ENCODE assay signal across 8 cellular contexts in the genomic region with DNA sequence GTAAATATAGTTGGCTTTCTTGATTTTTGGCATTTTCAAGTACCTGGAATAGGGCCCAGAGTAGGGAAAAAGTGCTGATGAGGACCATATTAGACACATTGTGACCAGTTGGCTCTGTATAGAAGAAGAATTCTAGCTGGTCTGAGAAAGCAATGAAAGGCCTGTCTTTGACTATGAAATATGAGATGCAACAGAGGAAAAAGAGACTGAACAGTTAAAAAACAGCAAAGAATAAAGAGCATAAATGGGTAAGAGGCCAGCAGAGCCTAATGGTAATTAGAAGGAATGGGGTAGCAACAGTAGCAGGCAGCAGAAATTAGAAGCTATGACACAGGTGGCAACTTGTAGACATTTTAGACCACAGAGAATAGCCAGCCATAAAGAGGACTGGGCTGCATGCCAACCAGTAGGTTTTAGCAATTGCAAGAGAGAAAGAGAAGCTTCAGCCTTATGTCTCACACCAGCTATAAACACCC.
DNase-seq lines count a peak whose midpoint lies in the region; ATAC-seq and TF ChIP-seq lines count a peak whose summit lies in the region.

No MANE protein-coding gene starts in this region.

- H3K27me3 ChIP-seq in foreskin keratinocyte, result no peaks in the 10 kb centered on the region
- H3K27me3 ChIP-seq in uterus, result no peaks in the 10 kb centered on the region

- TF ChIP-seq CTCF in foreskin keratinocyte (conservative IDR thresholded peaks at IDR 0.05) (no peak), uterus (IDR thresholded peaks at IDR 0.05) (no peak)

- ATAC-seq in GM18520 (IDR thresholded peaks at IDR 0.05; ENCODE audit: unreplicated experiment) (peak; percentile 70), foreskin keratinocyte (no peak)

- intact Hi-C loops in uterus (cut with DNase I; ENCODE audit: low total_unique reads), result no loop called here

- no peaks in the 10 kb centered on the region for H3K4me1 ChIP-seq in foreskin keratinocyte
- H3K4me1 ChIP-seq in uterus, result no peaks in the 10 kb centered on the region

- no peaks in the 10 kb centered on the region for H3K9me3 ChIP-seq in uterus

- no peak for TF ChIP-seq POLR2A in uterus (IDR thresholded peaks at IDR 0.05)

- H3K4me3 ChIP-seq in uterus, result no peak overlapping the region

- H3K27ac ChIP-seq in foreskin keratinocyte (no peak overlapping the region), uterus (no peak overlapping the region)

- DNase-seq in HT1080 (ENCODE audit: low read depth), result peak; percentile 47
- peak; percentile 92 for DNase-seq in NCI-H748 treated with DMSO at 0.1 percent for 48 hours (lab: John Stamatoyannopoulos, UW)
- peak; percentile 26 to 51 for DNase-seq in foreskin keratinocyte
- DNase-seq in stimulated activated CD4-positive, alpha-beta T cell treated with anti-CD3 and anti-CD28 coated beads, Interleukin-2, amount 100 ng/mL, for 48 hours, result no peak
- DNase-seq in putamen (ENCODE audit: low spot score), result no peak
- no peak for DNase-seq in activated CD4-positive, CD25-positive, alpha-beta regulatory T cell (lab: John Stamatoyannopoulos, UW)
- no peak for DNase-seq in uterus

- no peaks in the 10 kb centered on the region for H3K36me3 ChIP-seq in uterus

Comparison
In these comparisons a context has a peak if more than half of its experiments do, and no peak if none do; other contexts are left out.
1. DNase-seq: peak in HT1080 (single experiment), NCI-H748 treated with DMSO at 0.1 percent for 48 hours (single experiment) and foreskin keratinocyte (2 of 2); none in stimulated activated CD4-positive, alpha-beta T cell treated with anti-CD3 and anti-CD28 coated beads, Interleukin-2, amount 100 ng/mL, for 48 hours (0 of 2), putamen (single experiment), activated CD4-positive, CD25-positive, alpha-beta regulatory T cell (0 of 4) and uterus (0 of 2).